Comparison of ENCODE assay signal across 8 cellular contexts in genomic region chr15:52790166-52790708, GRCh38. TPM values are rescaled to one million over a fixed set of nuclear protein-coding genes. Genes with fewer than 3 reads are reported as not detected.
DNase-seq lines count a peak whose midpoint lies in the region; ATAC-seq and TF ChIP-seq lines count a peak whose summit lies in the region.

Gene ONECUT1 (minus strand): TSS chr15:52790336. CDS start chr15:52789884, 452 bp downstream.

- TF ChIP-seq POLR2A in esophagus muscularis mucosa (IDR thresholded peaks at IDR 0.05; ENCODE audit: low read depth) (no peak), transverse colon (IDR thresholded peaks at IDR 0.05) (no peak)

- H3K27ac ChIP-seq in esophagus muscularis mucosa (replicated peaks in 1 of 4) (no peak within 1 kb of the TSS), transverse colon (no peak within 1 kb of the TSS)

- 2% methylated on average over 40 of the region's 65 CpGs for WGBS in esophagus muscularis mucosa
- 1% methylated on average over 41 of the region's 65 CpGs; no CpG with 5 or more reads in 1 of the 2 donors for WGBS in transverse colon (ENCODE audit: low coverage in 1 of 2), 2 donors

- intact Hi-C loops in activated CD4-positive, alpha-beta memory T cell treated with anti-CD3 and anti-CD28 coated beads for 36 hours (cut with micrococcal nuclease) = no loop called here
- intact Hi-C loops in esophagus muscularis mucosa (cut with DNase I) = no loop called here
- intact Hi-C loops in transverse colon (cut with DNase I; ENCODE audit: low total_unique reads) = no loop called here

- peak within 1 kb of the TSS; percentile 55 for H3K4me3 Mint-ChIP-seq in activated CD4-positive, alpha-beta memory T cell treated with anti-CD3 and anti-CD28 coated beads for 36 hours
- H3K4me3 Mint-ChIP-seq in naive thymus-derived CD8-positive, alpha-beta T cell = peak within 1 kb of the TSS; percentile 58 to 89 (median 74)

- H3K27ac Mint-ChIP-seq in activated CD4-positive, alpha-beta memory T cell treated with anti-CD3 and anti-CD28 coated beads for 36 hours = no peak within 1 kb of the TSS
- H3K27ac Mint-ChIP-seq in naive thymus-derived CD8-positive, alpha-beta T cell = no peak within 1 kb of the TSS

- no peak for DNase-seq in AG04449 (ENCODE audit: low read depth, low spot score)
- DNase-seq in NCI-H2227 (lab: John Stamatoyannopoulos, UW; ENCODE audit: unreplicated experiment) = peak; percentile 80
- DNase-seq in activated CD4-positive, alpha-beta memory T cell treated with anti-CD3 and anti-CD28 coated beads for 36 hours = peak; percentile 65
- no peak for DNase-seq in esophagus muscularis mucosa (ENCODE audit: extremely low spot score)
- DNase-seq in naive thymus-derived CD8-positive, alpha-beta T cell = peak in 3 of 10 donors; percentile 31 to 36 (median 34)
- DNase-seq in transverse colon = peak; percentile 50

- CTCF ChIA-PET in AG04449 (lab: Yijun Ruan, JAX) = interaction anchor here (0.9 to 1.9 kb wide), 2 partner anchors 8 to 10 kb away, joined by 3 to 5 read pairs; no protein-coding TSS in a partner anchor
- CTCF ChIA-PET in activated CD4-positive, alpha-beta memory T cell treated with anti-CD3 and anti-CD28 coated beads for 36 hours (lab: Charles Lee) = no interaction called here

- TF ChIP-seq EP300 in esophagus muscularis mucosa (IDR thresholded peaks at IDR 0.05) (no peak), transverse colon (IDR thresholded peaks at IDR 0.05; ENCODE audit: low read depth) (no peak)

- in situ Hi-C loops in transverse colon (cut with MboI; ENCODE audit: low pct_ligation_motif_present in 1 of 4, low pct_unique_long_range_greater_than_20kb in 1 of 4, low sequenced_read_pairs in 3 of 4) = loop anchor here in 1 of 4 donors (25.0 kb wide), 2 partner anchors 397 to 922 kb away; no protein-coding TSS in a partner anchor

- H3K4me1 Mint-ChIP-seq in activated CD4-positive, alpha-beta memory T cell treated with anti-CD3 and anti-CD28 coated beads for 36 hours (ENCODE audit: low read depth) = peaks cover 28% of the 10 kb centered on the region
- peaks cover 12 to 30% (median 26%) of the 10 kb centered on the region in 4 donors for H3K4me1 Mint-ChIP-seq in naive thymus-derived CD8-positive, alpha-beta T cell

- H3K36me3 Mint-ChIP-seq in activated CD4-positive, alpha-beta memory T cell treated with anti-CD3 and anti-CD28 coated beads for 36 hours = no peaks in the 10 kb centered on the region
- H3K36me3 Mint-ChIP-seq in naive thymus-derived CD8-positive, alpha-beta T cell = no peaks in the 10 kb centered on the region

- POLR2A ChIA-PET in AG04449 (lab: Yijun Ruan, JAX) = no interaction called here
- POLR2A ChIA-PET in activated CD4-positive, alpha-beta memory T cell treated with anti-CD3 and anti-CD28 coated beads for 36 hours (lab: Charles Lee) = no interaction called here
- POLR2A ChIA-PET in naive thymus-derived CD8-positive, alpha-beta T cell (lab: Charles Lee) = no interaction called here

- H3K9me3 Mint-ChIP-seq in activated CD4-positive, alpha-beta memory T cell treated with anti-CD3 and anti-CD28 coated beads for 36 hours = no peaks in the 10 kb centered on the region
- peaks cover 0 to 7% (median 0%) of the 10 kb centered on the region in 9 donors for H3K9me3 Mint-ChIP-seq in naive thymus-derived CD8-positive, alpha-beta T cell

- H3K4me3 ChIP-seq in AG04449 (ENCODE audit: low read depth, low read length) (peak within 1 kb of the TSS; percentile 59), esophagus muscularis mucosa (peak within 1 kb of the TSS; percentile 51 to 57 (median 54)), transverse colon (peak within 1 kb of the TSS; percentile 33 to 63 (median 41))

- ATAC-seq in GM18502 (IDR thresholded peaks at IDR 0.05; ENCODE audit: poor library complexity, unreplicated experiment) (peak; percentile 79), HG02943 (IDR thresholded peaks at IDR 0.05; ENCODE audit: low read depth, unreplicated experiment) (peak; percentile 73)
- peak; percentile 33 to 64 for ATAC-seq in naive thymus-derived CD8-positive, alpha-beta T cell

- H3K36me3 ChIP-seq in esophagus muscularis mucosa (no peaks in the 10 kb centered on the region), transverse colon (no peaks in the 10 kb centered on the region)

- H3K9me3 ChIP-seq in esophagus muscularis mucosa (no peaks in the 10 kb centered on the region), transverse colon (no peaks in the 10 kb centered on the region)

- peaks cover 12 to 100% (median 58%) of the 10 kb centered on the region in 4 donors for H3K27me3 ChIP-seq in esophagus muscularis mucosa
- peaks cover 98% of the 10 kb centered on the region for H3K27me3 ChIP-seq in transverse colon

- TF ChIP-seq CTCF in AG04449 (IDR thresholded peaks at IDR 0.05; ENCODE audit: insufficient read depth, low read length, missing control alignments) (no peak), esophagus muscularis mucosa (IDR thresholded peaks at IDR 0.05) (no peak), transverse colon (IDR thresholded peaks at IDR 0.05) (no peak)

- H3K4me1 ChIP-seq in esophagus muscularis mucosa (peaks cover 40 to 63% (median 58%) of the 10 kb centered on the region in 4 donors), transverse colon (peaks cover 0 to 28% (median 21%) of the 10 kb centered on the region in 4 donors)

- peaks cover 82% of the 10 kb centered on the region for H3K27me3 Mint-ChIP-seq in activated CD4-positive, alpha-beta memory T cell treated with anti-CD3 and anti-CD28 coated beads for 36 hours
- peaks cover 27 to 89% (median 69%) of the 10 kb centered on the region in 5 donors for H3K27me3 Mint-ChIP-seq in naive thymus-derived CD8-positive, alpha-beta T cell

RNA-seq across cellular contexts. Expression of gene ONECUT1, which starts in this region (rescaled TPM):
- not detected for total RNA-seq in activated CD4-positive, alpha-beta memory T cell treated with anti-CD3 and anti-CD28 coated beads for 36 hours
- total RNA-seq in esophagus muscularis mucosa = not detected
- total RNA-seq in naive thymus-derived CD8-positive, alpha-beta T cell = not detected
- not detected for polyA plus RNA-seq in naive thymus-derived CD8-positive, alpha-beta T cell
- under 1 TPM in 1 of 4 donors, not detected in 3; 0.64 TPM for total RNA-seq in transverse colon

Comparison
In these comparisons a context has a peak if more than half of its experiments do, and no peak if none do; other contexts are left out.
1. Peak in DNase-seq in activated CD4-positive, alpha-beta memory T cell treated with anti-CD3 and anti-CD28 coated beads for 36 hours; RNA of the gene not detected or under 1 TPM.
2. Peak in ATAC-seq in naive thymus-derived CD8-positive, alpha-beta T cell; RNA of the gene not detected or under 1 TPM.
3. Peak in DNase-seq and H3K4me3 ChIP-seq in transverse colon; RNA of the gene not detected or under 1 TPM.